In genomic region chr20:34709836-34710567, GRCh38 we compare ENCODE assay signal across 1 cellular context.
TF ChIP-seq lines count a peak whose summit lies in the region.

No MANE protein-coding gene starts in this region.

TF ChIP-seq in GM12878, 131 proteins besides CTCF, POLR2A, EP300 and RAD21 (continued from another document):
- TF ChIP-seq, protein P1, sequence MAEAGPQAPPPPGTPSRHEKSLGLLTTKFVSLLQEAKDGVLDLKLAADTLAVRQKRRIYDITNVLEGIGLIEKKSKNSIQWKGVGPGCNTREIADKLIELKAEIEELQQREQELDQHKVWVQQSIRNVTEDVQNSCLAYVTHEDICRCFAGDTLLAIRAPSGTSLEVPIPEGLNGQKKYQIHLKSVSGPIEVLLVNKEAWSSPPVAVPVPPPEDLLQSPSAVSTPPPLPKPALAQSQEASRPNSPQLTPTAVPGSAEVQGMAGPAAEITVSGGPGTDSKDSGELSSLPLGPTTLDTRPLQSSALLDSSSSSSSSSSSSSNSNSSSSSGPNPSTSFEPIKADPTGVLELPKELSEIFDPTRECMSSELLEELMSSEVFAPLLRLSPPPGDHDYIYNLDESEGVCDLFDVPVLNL (IDR thresholded peaks at IDR 0.05; ENCODE audit: low read depth, low read length), result no peak
- TF ChIP-seq, protein P2, sequence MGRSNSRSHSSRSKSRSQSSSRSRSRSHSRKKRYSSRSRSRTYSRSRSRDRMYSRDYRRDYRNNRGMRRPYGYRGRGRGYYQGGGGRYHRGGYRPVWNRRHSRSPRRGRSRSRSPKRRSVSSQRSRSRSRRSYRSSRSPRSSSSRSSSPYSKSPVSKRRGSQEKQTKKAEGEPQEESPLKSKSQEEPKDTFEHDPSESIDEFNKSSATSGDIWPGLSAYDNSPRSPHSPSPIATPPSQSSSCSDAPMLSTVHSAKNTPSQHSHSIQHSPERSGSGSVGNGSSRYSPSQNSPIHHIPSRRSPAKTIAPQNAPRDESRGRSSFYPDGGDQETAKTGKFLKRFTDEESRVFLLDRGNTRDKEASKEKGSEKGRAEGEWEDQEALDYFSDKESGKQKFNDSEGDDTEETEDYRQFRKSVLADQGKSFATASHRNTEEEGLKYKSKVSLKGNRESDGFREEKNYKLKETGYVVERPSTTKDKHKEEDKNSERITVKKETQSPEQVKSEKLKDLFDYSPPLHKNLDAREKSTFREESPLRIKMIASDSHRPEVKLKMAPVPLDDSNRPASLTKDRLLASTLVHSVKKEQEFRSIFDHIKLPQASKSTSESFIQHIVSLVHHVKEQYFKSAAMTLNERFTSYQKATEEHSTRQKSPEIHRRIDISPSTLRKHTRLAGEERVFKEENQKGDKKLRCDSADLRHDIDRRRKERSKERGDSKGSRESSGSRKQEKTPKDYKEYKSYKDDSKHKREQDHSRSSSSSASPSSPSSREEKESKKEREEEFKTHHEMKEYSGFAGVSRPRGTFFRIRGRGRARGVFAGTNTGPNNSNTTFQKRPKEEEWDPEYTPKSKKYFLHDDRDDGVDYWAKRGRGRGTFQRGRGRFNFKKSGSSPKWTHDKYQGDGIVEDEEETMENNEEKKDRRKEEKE (IDR thresholded peaks at IDR 0.05), result 0 out of 2 replicates have a peak, but pooled peaks have one; percentile 30
- peak; percentile 80 for TF ChIP-seq ZNF687 (IDR thresholded peaks at IDR 0.05)
- TF ChIP-seq IKZF1 (conservative IDR thresholded peaks at IDR 0.05), result peak; percentile 58
- TF ChIP-seq SIN3A (IDR thresholded peaks at IDR 0.05; ENCODE audit: low read depth, low read length), result 0 out of 2 replicates have a peak, but pooled peaks have one; percentile 0
- TF ChIP-seq RBBP5 (conservative IDR thresholded peaks at IDR 0.05), result no peak
- TF ChIP-seq SMARCA5 (IDR thresholded peaks at IDR 0.05), result peak; percentile 83
- TF ChIP-seq IRF4 (IDR thresholded peaks at IDR 0.05; ENCODE audit: low read depth, low read length), result no peak
- peak; percentile 40; the same call in 1 of the 2 replicates for TF ChIP-seq POLR2AphosphoS5 (IDR thresholded peaks at IDR 0.05; ENCODE audit: low read length)
- TF ChIP-seq BHLHE40 (IDR thresholded peaks at IDR 0.05; ENCODE audit: borderline replicate concordance in 1 of 2, low read depth in 2 of 2, low read length in 1 of 2), result peak in 1 of 2 experiments; percentile 53; a peak in 2 of 4 replicates
- TF ChIP-seq PML (IDR thresholded peaks at IDR 0.05; ENCODE audit: low read length), result no peak
- TF ChIP-seq FOS (IDR thresholded peaks at IDR 0.05; ENCODE audit: borderline replicate concordance, extremely low read depth, insufficient read length), result no peak
- TF ChIP-seq RB1 (IDR thresholded peaks at IDR 0.05; ENCODE audit: borderline replicate concordance), result peak; percentile 71; the same call in 1 of the 2 replicates
- TF ChIP-seq BCL11A (IDR thresholded peaks at IDR 0.05; ENCODE audit: low read depth, low read length), result no peak
- peak; percentile 33; the same call in 1 of the 2 replicates for TF ChIP-seq YY1 (IDR thresholded peaks at IDR 0.05; ENCODE audit: low read depth, low read length)
- peak; percentile 59 for TF ChIP-seq ZNF217 (IDR thresholded peaks at IDR 0.05)
- TF ChIP-seq, protein P3, sequence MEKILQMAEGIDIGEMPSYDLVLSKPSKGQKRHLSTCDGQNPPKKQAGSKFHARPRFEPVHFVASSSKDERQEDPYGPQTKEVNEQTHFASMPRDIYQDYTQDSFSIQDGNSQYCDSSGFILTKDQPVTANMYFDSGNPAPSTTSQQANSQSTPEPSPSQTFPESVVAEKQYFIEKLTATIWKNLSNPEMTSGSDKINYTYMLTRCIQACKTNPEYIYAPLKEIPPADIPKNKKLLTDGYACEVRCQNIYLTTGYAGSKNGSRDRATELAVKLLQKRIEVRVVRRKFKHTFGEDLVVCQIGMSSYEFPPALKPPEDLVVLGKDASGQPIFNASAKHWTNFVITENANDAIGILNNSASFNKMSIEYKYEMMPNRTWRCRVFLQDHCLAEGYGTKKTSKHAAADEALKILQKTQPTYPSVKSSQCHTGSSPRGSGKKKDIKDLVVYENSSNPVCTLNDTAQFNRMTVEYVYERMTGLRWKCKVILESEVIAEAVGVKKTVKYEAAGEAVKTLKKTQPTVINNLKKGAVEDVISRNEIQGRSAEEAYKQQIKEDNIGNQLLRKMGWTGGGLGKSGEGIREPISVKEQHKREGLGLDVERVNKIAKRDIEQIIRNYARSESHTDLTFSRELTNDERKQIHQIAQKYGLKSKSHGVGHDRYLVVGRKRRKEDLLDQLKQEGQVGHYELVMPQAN (conservative IDR thresholded peaks at IDR 0.05), result peak; percentile 87
- TF ChIP-seq DPF2 (IDR thresholded peaks at IDR 0.05), result 0 out of 2 replicates have a peak, but pooled peaks have one; percentile 26
- 0 out of 2 replicates have a peak, but pooled peaks have one; percentile 2 for TF ChIP-seq EED (IDR thresholded peaks at IDR 0.05; ENCODE audit: low read depth)
- TF ChIP-seq MAX (IDR thresholded peaks at IDR 0.05; ENCODE audit: low read depth, low read length), result peak; percentile 51; the same call in 1 of the 2 replicates
- peak; percentile 45; the same call in 1 of the 2 replicates for TF ChIP-seq BACH1 (IDR thresholded peaks at IDR 0.05; ENCODE audit: borderline replicate concordance)
- 0 out of 2 replicates have a peak, but pooled peaks have one; percentile 21 for TF ChIP-seq SMAD5 (IDR thresholded peaks at IDR 0.05; ENCODE audit: low read depth)
- no peak for TF ChIP-seq SUZ12 (IDR thresholded peaks at IDR 0.05; ENCODE audit: unreplicated experiment)
